6 cellular contexts compared by ENCODE assay signal in the genomic region with DNA sequence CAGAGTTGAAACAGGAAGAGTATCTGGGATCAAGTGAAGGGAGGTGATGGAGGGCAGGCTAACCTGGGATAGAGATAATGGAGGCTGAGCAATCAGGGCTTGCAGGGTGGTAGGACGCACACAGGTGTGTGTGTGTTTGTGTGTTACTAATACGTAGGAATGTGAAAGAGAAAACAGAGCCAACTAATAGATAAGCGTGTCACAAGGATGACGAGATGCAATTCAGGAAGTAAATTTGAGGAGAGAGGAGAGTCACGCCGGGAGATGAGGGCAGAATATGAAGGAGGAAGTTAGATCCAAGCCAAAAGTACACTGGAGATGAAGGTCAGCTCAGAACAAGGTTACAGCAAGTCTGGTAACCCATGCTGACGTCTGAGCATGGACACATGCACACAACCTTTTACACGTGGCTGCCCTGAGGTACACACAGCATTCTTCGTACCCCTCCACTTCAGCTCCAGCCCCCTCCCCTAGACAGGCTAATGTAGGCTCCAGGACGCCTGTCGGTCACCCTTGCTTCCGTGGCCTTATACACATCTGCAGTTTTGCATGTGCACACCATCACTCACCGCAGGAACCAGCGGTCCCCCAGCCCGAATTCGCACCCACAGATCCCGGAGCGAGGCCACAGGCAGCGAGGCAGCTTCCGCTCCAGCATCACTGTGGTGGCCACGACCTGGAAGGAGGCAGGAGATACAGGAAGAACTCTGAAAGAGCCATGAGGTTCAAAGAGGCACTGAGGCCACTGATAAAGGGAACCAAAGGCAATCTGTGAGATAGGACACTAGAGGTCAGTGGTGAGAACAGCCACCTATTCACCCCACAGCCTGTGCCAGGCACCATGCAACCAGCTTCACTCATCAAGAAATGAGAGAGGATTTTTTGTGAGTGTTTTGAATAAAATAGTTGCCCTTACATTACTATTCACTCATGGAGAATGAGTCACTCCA. TPM values are rescaled to one million over a fixed set of nuclear protein-coding genes. Genes with fewer than 3 reads are reported as not detected.
DNase-seq lines count a peak whose midpoint lies in the region; ATAC-seq and TF ChIP-seq lines count a peak whose summit lies in the region.

No MANE protein-coding gene starts in this region.

- H3K27me3 Mint-ChIP-seq in CD4-positive, alpha-beta T cell = peaks cover 54% of the 10 kb centered on the region
- peaks cover 12% of the 10 kb centered on the region for H3K27me3 Mint-ChIP-seq in activated CD4-positive, alpha-beta T cell treated with anti-CD3 and anti-CD28 coated beads, Interleukin-2, amount 10 ng/mL, durations not matched to agents 7 days and 5 days

- intact Hi-C loops in CD4-positive, alpha-beta T cell (cut with DNase I, micrococcal nuclease) = no loop called here

- no peaks in the 10 kb centered on the region for H3K9me3 Mint-ChIP-seq in CD4-positive, alpha-beta T cell
- H3K9me3 Mint-ChIP-seq in activated CD4-positive, alpha-beta T cell treated with anti-CD3 and anti-CD28 coated beads, Interleukin-2, amount 10 ng/mL, durations not matched to agents 7 days and 5 days = no peaks in the 10 kb centered on the region

- in situ Hi-C loops in GM13976 (cut with MboI; ENCODE audit: low sequenced_read_pairs, unreplicated experiment) = no loop called here

- CTCF ChIA-PET in CD4-positive, alpha-beta T cell (lab: Charles Lee) = no interaction called here
- CTCF ChIA-PET in activated CD4-positive, alpha-beta T cell treated with anti-CD3 and anti-CD28 coated beads, Interleukin-2, amount 10 ng/mL, durations not matched to agents 7 days and 5 days (lab: Charles Lee) = no interaction called here

- POLR2A ChIA-PET in CD4-positive, alpha-beta T cell (lab: Charles Lee) = no interaction called here
- POLR2A ChIA-PET in activated CD4-positive, alpha-beta T cell treated with anti-CD3 and anti-CD28 coated beads, Interleukin-2, amount 10 ng/mL, durations not matched to agents 7 days and 5 days (lab: Charles Lee) = no interaction called here

- no peaks in the 10 kb centered on the region for H3K4me1 Mint-ChIP-seq in CD4-positive, alpha-beta T cell (ENCODE audit: low read depth)
- H3K4me1 Mint-ChIP-seq in activated CD4-positive, alpha-beta T cell treated with anti-CD3 and anti-CD28 coated beads, Interleukin-2, amount 10 ng/mL, durations not matched to agents 7 days and 5 days = no peaks in the 10 kb centered on the region

- DNase-seq in GM13976 (ENCODE audit: low spot score) (peak; percentile 57), mucosa of gallbladder (ENCODE audit: low spot score) (peak; percentile 80), NCI-H524 treated with DMSO at 0.1 percent for 48 hours (lab: John Stamatoyannopoulos, UW) (no peak)
- no peak for DNase-seq in CD4-positive, alpha-beta T cell
- no peak for DNase-seq in activated CD4-positive, alpha-beta T cell treated with anti-CD3 and anti-CD28 coated beads, Interleukin-2, amount 10 ng/mL, durations not matched to agents 7 days and 5 days

- no peak overlapping the region for H3K27ac ChIP-seq in CD4-positive, alpha-beta T cell (ENCODE audit: low read depth, low read length)

- peaks cover 13% of the 10 kb centered on the region for H3K27me3 ChIP-seq in CD4-positive, alpha-beta T cell (ENCODE audit: control insufficient read depth, insufficient read depth, low read length)

- peak; percentile 89 for ATAC-seq in SK-N-SH treated with all-trans-retinoic acid at 6 μM for 48 hours
- ATAC-seq in CD4-positive, alpha-beta T cell (ENCODE audit: poor library complexity) = no peak

- no peak for TF ChIP-seq CTCF in GM13976 (IDR thresholded peaks at IDR 0.05; ENCODE audit: borderline replicate concordance, control extremely low read depth, extremely low read depth, insufficient read depth, missing control alignments)
- TF ChIP-seq CTCF in CD4-positive, alpha-beta T cell (IDR thresholded peaks at IDR 0.05) = no peak

- no peak overlapping the region for H3K4me3 Mint-ChIP-seq in CD4-positive, alpha-beta T cell
- H3K4me3 Mint-ChIP-seq in activated CD4-positive, alpha-beta T cell treated with anti-CD3 and anti-CD28 coated beads, Interleukin-2, amount 10 ng/mL, durations not matched to agents 7 days and 5 days = no peak overlapping the region

- H3K27ac Mint-ChIP-seq in CD4-positive, alpha-beta T cell = no peak overlapping the region
- H3K27ac Mint-ChIP-seq in activated CD4-positive, alpha-beta T cell treated with anti-CD3 and anti-CD28 coated beads, Interleukin-2, amount 10 ng/mL, durations not matched to agents 7 days and 5 days = no peak overlapping the region

- H3K36me3 Mint-ChIP-seq in CD4-positive, alpha-beta T cell (ENCODE audit: low read depth) = no peaks in the 10 kb centered on the region
- no peaks in the 10 kb centered on the region for H3K36me3 Mint-ChIP-seq in activated CD4-positive, alpha-beta T cell treated with anti-CD3 and anti-CD28 coated beads, Interleukin-2, amount 10 ng/mL, durations not matched to agents 7 days and 5 days (ENCODE audit: low read depth)

- H3K9me3 ChIP-seq in CD4-positive, alpha-beta T cell (ENCODE audit: control insufficient read depth, low read length) = no peaks in the 10 kb centered on the region

TF ChIP-seq in SK-N-SH treated with all-trans-retinoic acid at 6 μM for 48 hours, 23 proteins besides CTCF, POLR2A, EP300 and RAD21 (continues in another document):
- TF ChIP-seq, protein P1, sequence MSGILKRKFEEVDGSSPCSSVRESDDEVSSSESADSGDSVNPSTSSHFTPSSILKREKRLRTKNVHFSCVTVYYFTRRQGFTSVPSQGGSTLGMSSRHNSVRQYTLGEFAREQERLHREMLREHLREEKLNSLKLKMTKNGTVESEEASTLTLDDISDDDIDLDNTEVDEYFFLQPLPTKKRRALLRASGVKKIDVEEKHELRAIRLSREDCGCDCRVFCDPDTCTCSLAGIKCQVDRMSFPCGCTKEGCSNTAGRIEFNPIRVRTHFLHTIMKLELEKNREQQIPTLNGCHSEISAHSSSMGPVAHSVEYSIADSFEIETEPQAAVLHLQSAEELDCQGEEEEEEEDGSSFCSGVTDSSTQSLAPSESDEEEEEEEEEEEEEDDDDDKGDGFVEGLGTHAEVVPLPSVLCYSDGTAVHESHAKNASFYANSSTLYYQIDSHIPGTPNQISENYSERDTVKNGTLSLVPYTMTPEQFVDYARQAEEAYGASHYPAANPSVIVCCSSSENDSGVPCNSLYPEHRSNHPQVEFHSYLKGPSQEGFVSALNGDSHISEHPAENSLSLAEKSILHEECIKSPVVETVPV (CRISPR knock-in tag; IDR thresholded peaks at IDR 0.05) = no peak
- TF ChIP-seq TCF4 (CRISPR knock-in tag; IDR thresholded peaks at IDR 0.05; ENCODE audit: borderline replicate concordance) (no peak), ZNF565 (CRISPR knock-in tag; conservative IDR thresholded peaks at IDR 0.05; ENCODE audit: low read depth) (no peak), ARNTL (CRISPR knock-in tag; IDR thresholded peaks at IDR 0.05; ENCODE audit: borderline replicate concordance, low read depth) (no peak), OSR1 (CRISPR knock-in tag; IDR thresholded peaks at IDR 0.05) (no peak), BACH2 (CRISPR knock-in tag; IDR thresholded peaks at IDR 0.05; ENCODE audit: borderline replicate concordance) (no peak), GLIS3 (CRISPR knock-in tag; IDR thresholded peaks at IDR 0.05) (no peak), ZNF8 (CRISPR knock-in tag; IDR thresholded peaks at IDR 0.05) (no peak)
- TF ChIP-seq, protein P2, sequence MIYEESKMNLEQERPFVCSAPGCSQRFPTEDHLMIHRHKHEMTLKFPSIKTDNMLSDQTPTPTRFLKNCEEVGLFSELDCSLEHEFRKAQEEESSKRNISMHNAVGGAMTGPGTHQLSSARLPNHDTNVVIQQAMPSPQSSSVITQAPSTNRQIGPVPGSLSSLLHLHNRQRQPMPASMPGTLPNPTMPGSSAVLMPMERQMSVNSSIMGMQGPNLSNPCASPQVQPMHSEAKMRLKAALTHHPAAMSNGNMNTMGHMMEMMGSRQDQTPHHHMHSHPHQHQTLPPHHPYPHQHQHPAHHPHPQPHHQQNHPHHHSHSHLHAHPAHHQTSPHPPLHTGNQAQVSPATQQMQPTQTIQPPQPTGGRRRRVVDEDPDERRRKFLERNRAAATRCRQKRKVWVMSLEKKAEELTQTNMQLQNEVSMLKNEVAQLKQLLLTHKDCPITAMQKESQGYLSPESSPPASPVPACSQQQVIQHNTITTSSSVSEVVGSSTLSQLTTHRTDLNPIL (CRISPR knock-in tag; IDR thresholded peaks at IDR 0.05; ENCODE audit: low read depth) = no peak
- TF ChIP-seq, protein P3, sequence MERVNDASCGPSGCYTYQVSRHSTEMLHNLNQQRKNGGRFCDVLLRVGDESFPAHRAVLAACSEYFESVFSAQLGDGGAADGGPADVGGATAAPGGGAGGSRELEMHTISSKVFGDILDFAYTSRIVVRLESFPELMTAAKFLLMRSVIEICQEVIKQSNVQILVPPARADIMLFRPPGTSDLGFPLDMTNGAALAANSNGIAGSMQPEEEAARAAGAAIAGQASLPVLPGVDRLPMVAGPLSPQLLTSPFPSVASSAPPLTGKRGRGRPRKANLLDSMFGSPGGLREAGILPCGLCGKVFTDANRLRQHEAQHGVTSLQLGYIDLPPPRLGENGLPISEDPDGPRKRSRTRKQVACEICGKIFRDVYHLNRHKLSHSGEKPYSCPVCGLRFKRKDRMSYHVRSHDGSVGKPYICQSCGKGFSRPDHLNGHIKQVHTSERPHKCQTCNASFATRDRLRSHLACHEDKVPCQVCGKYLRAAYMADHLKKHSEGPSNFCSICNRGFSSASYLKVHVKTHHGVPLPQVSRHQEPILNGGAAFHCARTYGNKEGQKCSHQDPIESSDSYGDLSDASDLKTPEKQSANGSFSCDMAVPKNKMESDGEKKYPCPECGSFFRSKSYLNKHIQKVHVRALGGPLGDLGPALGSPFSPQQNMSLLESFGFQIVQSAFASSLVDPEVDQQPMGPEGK (CRISPR knock-in tag; IDR thresholded peaks at IDR 0.05; ENCODE audit: borderline replicate concordance) = no peak

RNA-seq across cellular contexts. Expression of a gene that starts 23.7 kb away (rescaled TPM):
- 47.3 TPM for total RNA-seq in mucosa of gallbladder
- not detected for total RNA-seq in CD4-positive, alpha-beta T cell
- under 1 TPM in 1 of 2 experiments, not detected in 1; 0.07 TPM for total RNA-seq in activated CD4-positive, alpha-beta T cell treated with anti-CD3 and anti-CD28 coated beads, Interleukin-2, amount 10 ng/mL, durations not matched to agents 7 days and 5 days

RNA-seq across cellular contexts. Expression of a gene that starts 24.4 kb away (rescaled TPM):
- total RNA-seq in mucosa of gallbladder = not detected
- total RNA-seq in CD4-positive, alpha-beta T cell = not detected
- total RNA-seq in activated CD4-positive, alpha-beta T cell treated with anti-CD3 and anti-CD28 coated beads, Interleukin-2, amount 10 ng/mL, durations not matched to agents 7 days and 5 days = not detected

RNA-seq across cellular contexts. Expression of a gene that starts 30.1 kb away (rescaled TPM):
- not detected for total RNA-seq in mucosa of gallbladder
- not detected for total RNA-seq in CD4-positive, alpha-beta T cell
- total RNA-seq in activated CD4-positive, alpha-beta T cell treated with anti-CD3 and anti-CD28 coated beads, Interleukin-2, amount 10 ng/mL, durations not matched to agents 7 days and 5 days = not detected

RNA-seq across cellular contexts. Expression of a gene that starts 53.0 kb away (rescaled TPM):
- 0.17 TPM for total RNA-seq in mucosa of gallbladder
- total RNA-seq in CD4-positive, alpha-beta T cell = under 1 TPM in 1 of 2 experiments, not detected in 1; 0.19 TPM
- total RNA-seq in activated CD4-positive, alpha-beta T cell treated with anti-CD3 and anti-CD28 coated beads, Interleukin-2, amount 10 ng/mL, durations not matched to agents 7 days and 5 days = under 1 TPM; 0.12 to 0.15 TPM

RNA-seq across cellular contexts. Expression of a gene that starts 54.3 kb away (rescaled TPM):
- 16.7 TPM for total RNA-seq in mucosa of gallbladder
- total RNA-seq in CD4-positive, alpha-beta T cell = 10 to 100 TPM; 50.7 to 55.8 TPM
- 10 to 100 TPM; 28.6 to 29.1 TPM for total RNA-seq in activated CD4-positive, alpha-beta T cell treated with anti-CD3 and anti-CD28 coated beads, Interleukin-2, amount 10 ng/mL, durations not matched to agents 7 days and 5 days

Comparison
In these comparisons a context has a peak if more than half of its experiments do, and no peak if none do; other contexts are left out.
1. DNase-seq: peak in GM13976 (single experiment) and mucosa of gallbladder (single experiment); none in NCI-H524 treated with DMSO at 0.1 percent for 48 hours (single experiment), CD4-positive, alpha-beta T cell (0 of 10) and activated CD4-positive, alpha-beta T cell treated with anti-CD3 and anti-CD28 coated beads, Interleukin-2, amount 10 ng/mL, durations not matched to agents 7 days and 5 days (single experiment).
2. RNA of a gene that starts 23.7 kb away (total RNA-seq): 47.3 TPM in mucosa of gallbladder (single experiment); not detected in CD4-positive, alpha-beta T cell and 0.07 TPM in activated CD4-positive, alpha-beta T cell treated with anti-CD3 and anti-CD28 coated beads, Interleukin-2, amount 10 ng/mL, durations not matched to agents 7 days and 5 days; every median in the first group is over 10 times any median in the second.